15 cellular contexts compared by ENCODE assay signal in the genomic region with DNA sequence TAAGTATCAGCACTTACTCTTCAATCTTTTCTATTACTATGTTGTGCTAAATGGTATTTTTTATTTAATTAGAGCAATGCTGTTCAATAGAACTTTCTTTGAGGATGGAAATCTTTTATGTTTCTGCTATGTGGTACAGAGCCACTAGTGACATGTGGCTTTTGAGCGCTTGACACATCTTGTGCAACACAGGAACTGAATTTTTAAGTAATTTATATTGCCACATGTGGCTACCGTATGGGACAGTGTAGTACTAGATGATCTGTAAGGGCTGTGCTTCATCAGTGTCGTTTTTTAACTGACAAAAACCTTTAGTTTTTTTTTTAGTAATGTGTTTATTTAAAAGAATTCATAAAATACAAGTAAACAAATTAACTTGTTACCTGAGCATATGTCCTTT.
"Had no signal": no experiment of that assay in that cellular context is flagged by ENCODE, and none has a peak within 500 bp of the region (broad histone marks: within the 10 kb centered on the region; RNA-seq: fewer than 3 reads in every experiment).

No MANE protein-coding gene starts in this region.

- H3K9me3 Mint-ChIP-seq: activated CD4-positive, alpha-beta memory T cell treated with anti-CD3 and anti-CD28 coated beads, Interleukin-2, amount 10 ng/mL, durations not matched to agents 7 days and 5 days; activated naive CD4-positive, alpha-beta T cell treated with anti-CD3 and anti-CD28 coated beads, Interleukin-2, amount 50 U/mL, for 72 hours; activated T-cell treated with anti-CD3 and anti-CD28 coated beads, Interleukin-2, amount 50 U/mL, for 24 hours; memory B cell; naive thymus-derived CD8-positive, alpha-beta T cell; stimulated activated naive B cell treated with anti-CD40 and anti-IgM and Interleukin-4, amounts not matched to agents 10 μg/mL and 1 μg/mL and 100 μg/mL, for 72 hours had no signal

- H3K27ac Mint-ChIP-seq: activated CD4-positive, alpha-beta memory T cell treated with anti-CD3 and anti-CD28 coated beads, Interleukin-2, amount 10 ng/mL, durations not matched to agents 7 days and 5 days; activated naive CD4-positive, alpha-beta T cell treated with anti-CD3 and anti-CD28 coated beads, Interleukin-2, amount 50 U/mL, for 72 hours; activated T-cell treated with anti-CD3 and anti-CD28 coated beads, Interleukin-2, amount 50 U/mL, for 24 hours; memory B cell; naive thymus-derived CD8-positive, alpha-beta T cell; stimulated activated naive B cell treated with anti-CD40 and anti-IgM and Interleukin-4, amounts not matched to agents 10 μg/mL and 1 μg/mL and 100 μg/mL, for 72 hours had no signal

- H3K4me3 ChIP-seq: left ventricle myocardium inferior, thyroid gland had no signal

- DNase-seq: activated CD4-positive, alpha-beta memory T cell treated with anti-CD3 and anti-CD28 coated beads, Interleukin-2, amount 10 ng/mL, durations not matched to agents 7 days and 5 days; activated CD4-positive, alpha-beta T cell treated with anti-CD3 and anti-CD28 coated beads for 4 hours; activated T-cell treated with anti-CD3 and anti-CD28 coated beads, Interleukin-2, amount 50 U/mL, for 24 hours; amniotic stem cell; erythroblast; hypothalamus; left ventricle myocardium inferior; naive thymus-derived CD8-positive, alpha-beta T cell; nucleus accumbens; stimulated activated CD4-positive, alpha-beta T cell treated with anti-CD3 and anti-CD28 coated beads, Interleukin-4, amount 100 ng/mL, for 1 hour; stimulated activated naive B cell treated with anti-CD40 and anti-IgM and Interleukin-4, amounts not matched to agents 10 μg/mL and 1 μg/mL and 100 μg/mL, for 72 hours; thyroid gland; WERI-Rb-1 had no signal

- H3K4me3 Mint-ChIP-seq: activated CD4-positive, alpha-beta memory T cell treated with anti-CD3 and anti-CD28 coated beads, Interleukin-2, amount 10 ng/mL, durations not matched to agents 7 days and 5 days; activated T-cell treated with anti-CD3 and anti-CD28 coated beads, Interleukin-2, amount 50 U/mL, for 24 hours; memory B cell; naive thymus-derived CD8-positive, alpha-beta T cell; stimulated activated naive B cell treated with anti-CD40 and anti-IgM and Interleukin-4, amounts not matched to agents 10 μg/mL and 1 μg/mL and 100 μg/mL, for 72 hours had no signal

- ATAC-seq: activated naive CD4-positive, alpha-beta T cell treated with anti-CD3 and anti-CD28 coated beads, Interleukin-2, amount 50 U/mL, for 72 hours; naive thymus-derived CD8-positive, alpha-beta T cell; stimulated activated naive B cell treated with anti-CD40 and anti-IgM and Interleukin-4, amounts not matched to agents 10 μg/mL and 1 μg/mL and 100 μg/mL, for 72 hours had no signal

- H3K4me1 Mint-ChIP-seq: activated CD4-positive, alpha-beta memory T cell treated with anti-CD3 and anti-CD28 coated beads, Interleukin-2, amount 10 ng/mL, durations not matched to agents 7 days and 5 days; memory B cell; naive thymus-derived CD8-positive, alpha-beta T cell; stimulated activated naive B cell treated with anti-CD40 and anti-IgM and Interleukin-4, amounts not matched to agents 10 μg/mL and 1 μg/mL and 100 μg/mL, for 72 hours had no signal

- H3K36me3 Mint-ChIP-seq: activated naive CD4-positive, alpha-beta T cell treated with anti-CD3 and anti-CD28 coated beads, Interleukin-2, amount 50 U/mL, for 72 hours had no signal

- H3K27me3 Mint-ChIP-seq: activated CD4-positive, alpha-beta memory T cell treated with anti-CD3 and anti-CD28 coated beads, Interleukin-2, amount 10 ng/mL, durations not matched to agents 7 days and 5 days; memory B cell; naive thymus-derived CD8-positive, alpha-beta T cell; stimulated activated naive B cell treated with anti-CD40 and anti-IgM and Interleukin-4, amounts not matched to agents 10 μg/mL and 1 μg/mL and 100 μg/mL, for 72 hours had no signal
